In genomic region chr3:154886437-154886836, GRCh38 we compare ENCODE assay signal across 14 cellular contexts.
A peak's percentile ranks its signal among the peaks of the same experiment; 100 is the strongest.
DNase-seq lines count a peak whose midpoint lies in the region; FAIRE-seq and TF ChIP-seq lines count a peak whose summit lies in the region.
"Had no signal": no experiment of that assay in that cellular context is flagged by ENCODE, and none has a peak within 500 bp of the region (broad histone marks: within the 10 kb centered on the region; RNA-seq: fewer than 3 reads in every experiment).

No MANE protein-coding gene starts in this region.

- peaks cover 11% of the 10 kb centered on the region for H3K9me3 Mint-ChIP-seq in Caco-2 (ENCODE audit: unreplicated experiment)
- H3K9me3 Mint-ChIP-seq: activated naive CD8-positive, alpha-beta T cell treated with anti-CD3 and anti-CD28 coated beads, Interleukin-2, amount 50 U/mL, for 24 hours had no signal

- no peaks in the 10 kb centered on the region for H3K36me3 Mint-ChIP-seq in Caco-2 (ENCODE audit: insufficient read depth, unreplicated experiment)

- no peak overlapping the region for H3K27ac Mint-ChIP-seq in Caco-2 (ENCODE audit: unreplicated experiment)
- H3K27ac Mint-ChIP-seq: activated naive CD8-positive, alpha-beta T cell treated with anti-CD3 and anti-CD28 coated beads, Interleukin-2, amount 50 U/mL, for 24 hours; H9; progenitor cell of endocrine pancreas had no signal

- H3K4me3 Mint-ChIP-seq in Caco-2 (ENCODE audit: unreplicated experiment): no peak overlapping the region
- H3K4me3 Mint-ChIP-seq: activated naive CD8-positive, alpha-beta T cell treated with anti-CD3 and anti-CD28 coated beads, Interleukin-2, amount 50 U/mL, for 24 hours; H9 had no signal

- H3K27me3 ChIP-seq in SK-N-SH (ENCODE audit: insufficient read depth): no peaks in the 10 kb centered on the region
- no peaks in the 10 kb centered on the region for H3K27me3 ChIP-seq in Caco-2 (replicated peaks; ENCODE audit: control insufficient read depth, insufficient read depth, low read length)
- H3K27me3 ChIP-seq: tibial nerve had no signal

- H3K9me2 ChIP-seq in SK-N-SH: no peaks in the 10 kb centered on the region

- no TSS peak for BruUV-seq in Caco-2 (replicated peaks; lab: Mats Ljungman, UMichigan)

- WGBS in SK-N-SH (ENCODE audit: low lambda C conversion rate): 0% methylated on average over 3 of the region's 3 CpGs

- no peaks in the 10 kb centered on the region for H3K9me3 ChIP-seq in SK-N-SH
- H3K9me3 ChIP-seq in Caco-2: no peaks in the 10 kb centered on the region

- CTCF ChIA-PET in SK-N-SH (lab: Yijun Ruan, JAX): interaction anchor here (1.0 kb wide), 1 partner anchor 436 kb away, joined by 3 read pairs; no protein-coding TSS in a partner anchor
- CTCF ChIA-PET in Caco-2 (lab: Charles Lee): no interaction called here

- H3K9ac ChIP-seq in SK-N-SH: peak overlapping the region; percentile 56; the same call in 1 of the 2 replicates

- no peaks in the 10 kb centered on the region for H3K27me3 Mint-ChIP-seq in Caco-2 (ENCODE audit: insufficient read depth, unreplicated experiment)
- H3K27me3 Mint-ChIP-seq: activated naive CD8-positive, alpha-beta T cell treated with anti-CD3 and anti-CD28 coated beads, Interleukin-2, amount 50 U/mL, for 24 hours; progenitor cell of endocrine pancreas had no signal

- POLR2A ChIA-PET in SK-N-SH (lab: Yijun Ruan, JAX) (no interaction called here), Caco-2 (lab: Charles Lee) (no interaction called here)

- peak; percentile 13 to 95; a peak in 2 of 4 replicates for TF ChIP-seq EP300 in SK-N-SH (IDR thresholded peaks at IDR 0.05; ENCODE audit: borderline replicate concordance in 1 of 2, low read depth in 1 of 2, low read length in 1 of 2)

- H3K4me2 ChIP-seq in SK-N-SH: peak overlapping the region; percentile 36; the same call in 1 of the 2 replicates

- TF ChIP-seq POLR2A in H54 (IDR thresholded peaks at IDR 0.05; ENCODE audit: low read depth, low read length): no peak

- DNase-seq in H54 (ENCODE audit: insufficient read length, low spot score): peak; percentile 46
- peak; percentile 2 for DNase-seq in SK-N-SH
- DNase-seq in fibroblast of the aortic adventitia (ENCODE audit: low read depth): peak; percentile 98
- peak; percentile 97 for DNase-seq in retinal pigment epithelial cell (ENCODE audit: low read depth)
- DNase-seq in NCI-H526 (lab: John Stamatoyannopoulos, UW): no peak
- DNase-seq in activated naive CD4-positive, alpha-beta T cell (lab: John Stamatoyannopoulos, UW): no peak
- DNase-seq in D721Med (ENCODE audit: insufficient read length, low spot score): no peak
- no peak for DNase-seq in Caco-2
- DNase-seq: activated naive CD8-positive, alpha-beta T cell treated with anti-CD3 and anti-CD28 coated beads, Interleukin-2, amount 50 U/mL, for 24 hours; H9; MM.1S; NCI-H510A treated with DMSO at 0.1 percent for 48 hours had no signal

- H3F3A ChIP-seq in SK-N-SH (replicated peaks; ENCODE audit: insufficient read depth): peaks cover 11% of the 10 kb centered on the region

- FAIRE-seq in H54 (lab: Jason Lieb, UNC) (peak; percentile 100), D721Med (lab: Jason Lieb, UNC) (no peak)

- peak overlapping the region; percentile 80 to 86; a peak in 3 of 4 replicates for H3K27ac ChIP-seq in SK-N-SH (ENCODE audit: low read depth in 2 of 2, low read length in 1 of 2)

- no peak for TF ChIP-seq RAD21 in SK-N-SH (IDR thresholded peaks at IDR 0.05; ENCODE audit: low read length)

- H4K20me1 ChIP-seq in SK-N-SH (ENCODE audit: insufficient read depth): no peaks in the 10 kb centered on the region

- H3K36me3 ChIP-seq in SK-N-SH (replicated peaks in 1 of 2; ENCODE audit: control insufficient read depth in 1 of 2, insufficient read depth in 2 of 2, low read length in 1 of 2) (no peaks in the 10 kb centered on the region), Caco-2 (ENCODE audit: control insufficient read depth, insufficient read depth, low read length) (no peaks in the 10 kb centered on the region)
- H3K36me3 ChIP-seq: tibial nerve had no signal

- TF ChIP-seq CTCF in SK-N-SH (IDR thresholded peaks at IDR 0.05) (no peak), fibroblast of the aortic adventitia (IDR thresholded peaks at IDR 0.05; ENCODE audit: insufficient read depth, low read length) (no peak), retinal pigment epithelial cell (conservative IDR thresholded peaks at IDR 0.05; ENCODE audit: low read depth, low read length) (no peak), D721Med (IDR thresholded peaks at IDR 0.05; ENCODE audit: insufficient read depth, missing control alignments) (no peak), Caco-2 (IDR thresholded peaks at IDR 0.05; ENCODE audit: insufficient read depth in 1 of 2, low read depth in 1 of 2, low read length in 1 of 2, severe bottlenecking in 1 of 2, unreplicated experiment in 1 of 2) (no peak)

- H2AFZ ChIP-seq in SK-N-SH (ENCODE audit: low read depth): peak overlapping the region; percentile 67; the same call in 1 of the 2 replicates

- H3K4me1 ChIP-seq in SK-N-SH (ENCODE audit: control insufficient read depth in 1 of 2, insufficient read depth in 2 of 2, low read depth in 1 of 2, low read length in 1 of 2) (peaks cover 0 to 12% of the 10 kb centered on the region in 2 experiments; a peak in 2 of 4 replicates), Caco-2 (peaks cover 6% of the 10 kb centered on the region; the same call in 1 of the 2 replicates)
- H3K4me1 ChIP-seq: tibial nerve had no signal

- intact Hi-C loops in Caco-2 (cut with micrococcal nuclease; ENCODE audit: unreplicated experiment): no loop called here

- peaks cover 6% of the 10 kb centered on the region for H3K4me1 Mint-ChIP-seq in Caco-2 (ENCODE audit: low read depth, unreplicated experiment)
- H3K4me1 Mint-ChIP-seq: activated naive CD8-positive, alpha-beta T cell treated with anti-CD3 and anti-CD28 coated beads, Interleukin-2, amount 50 U/mL, for 24 hours; H9 had no signal

- no peaks in the 10 kb centered on the region for H3K79me2 ChIP-seq in SK-N-SH (ENCODE audit: insufficient read depth)

- no peak overlapping the region for H3K4me3 ChIP-seq in SK-N-SH (ENCODE audit: low read depth in 2 of 2, low read length in 1 of 2)
- no peak overlapping the region for H3K4me3 ChIP-seq in fibroblast of the aortic adventitia (ENCODE audit: low read depth, low read length)
- H3K4me3 ChIP-seq in retinal pigment epithelial cell (ENCODE audit: low read length): no peak overlapping the region
- no peak overlapping the region for H3K4me3 ChIP-seq in Caco-2 (ENCODE audit: low read depth, low read length)
- H3K4me3 ChIP-seq: tibial nerve had no signal

TF ChIP-seq in SK-N-SH, 30 proteins besides CTCF, POLR2A, EP300 and RAD21 (continues in another document):
- peak; percentile 39; the same call in 1 of the 2 replicates for TF ChIP-seq ELF1 (IDR thresholded peaks at IDR 0.05)
- TF ChIP-seq EZH2phosphoT487 (IDR thresholded peaks at IDR 0.05; ENCODE audit: borderline replicate concordance, low read depth): no peak
- TF ChIP-seq SMC3 (IDR thresholded peaks at IDR 0.05; ENCODE audit: low read depth, low read length): no peak
- peak; percentile 34; the same call in 1 of the 2 replicates for TF ChIP-seq TAF1 (IDR thresholded peaks at IDR 0.05; ENCODE audit: borderline replicate concordance, low read depth, low read length)
- TF ChIP-seq ZBTB33 (IDR thresholded peaks at IDR 0.05; ENCODE audit: borderline replicate concordance, low read depth): peak; percentile 49; the same call in 1 of the 2 replicates
- peak; percentile 45; the same call in 1 of the 2 replicates for TF ChIP-seq RXRA (IDR thresholded peaks at IDR 0.05; ENCODE audit: borderline replicate concordance, low read depth)
- no peak for TF ChIP-seq CHD2 (IDR thresholded peaks at IDR 0.05; ENCODE audit: low read length, partially characterized antibody)
- TF ChIP-seq NRF1 (IDR thresholded peaks at IDR 0.05; ENCODE audit: low read depth, low read length): no peak
- peak; percentile 91 for TF ChIP-seq PBX3 (IDR thresholded peaks at IDR 0.05)
- TF ChIP-seq TEAD4 (IDR thresholded peaks at IDR 0.05; ENCODE audit: borderline replicate concordance, insufficient read depth): peak; percentile 89
- TF ChIP-seq GABPA (IDR thresholded peaks at IDR 0.05; ENCODE audit: low read depth): no peak
- peak; percentile 30; the same call in 1 of the 2 replicates for TF ChIP-seq MEF2A (IDR thresholded peaks at IDR 0.05; ENCODE audit: borderline replicate concordance, low read depth)
- TF ChIP-seq JUND (IDR thresholded peaks at IDR 0.05): peak; percentile 84
- TF ChIP-seq RCOR1 (IDR thresholded peaks at IDR 0.05; ENCODE audit: low read length): no peak
- peak; percentile 96 for TF ChIP-seq TCF12 (IDR thresholded peaks at IDR 0.05)
- TF ChIP-seq FOSL2 (IDR thresholded peaks at IDR 0.05; ENCODE audit: borderline replicate concordance, low read depth): peak; percentile 77
- no peak for TF ChIP-seq MXI1 (IDR thresholded peaks at IDR 0.05; ENCODE audit: low read depth, low read length)
- peak; percentile 73; the same call in 1 of the 2 replicates for TF ChIP-seq YY1 (IDR thresholded peaks at IDR 0.05; ENCODE audit: low read depth)

Comparison
In these comparisons a context has a peak if more than half of its experiments do, and no peak if none do; other contexts are left out.
1. DNase-seq: peak in H54 (single experiment), SK-N-SH (single experiment), fibroblast of the aortic adventitia (single experiment) and retinal pigment epithelial cell (single experiment); none in NCI-H526 (0 of 2), activated naive CD4-positive, alpha-beta T cell (0 of 4), D721Med (single experiment) and Caco-2 (0 of 2).